20 cellular contexts compared by ENCODE assay signal in genomic region chr13:29464105-29464679, GRCh38.
"Had no signal": no experiment of that assay in that cellular context is flagged by ENCODE, and none has a peak within 500 bp of the region (broad histone marks: within the 10 kb centered on the region; RNA-seq: fewer than 3 reads in every experiment).

No MANE protein-coding gene starts in this region.

- H3K36me3 Mint-ChIP-seq: activated CD4-positive, alpha-beta memory T cell treated with anti-CD3 and anti-CD28 coated beads for 36 hours; mesothelial cell of epicardium; naive thymus-derived CD8-positive, alpha-beta T cell; neural progenitor cell had no signal

- H3K27ac Mint-ChIP-seq: activated CD4-positive, alpha-beta memory T cell treated with anti-CD3 and anti-CD28 coated beads for 36 hours; activated naive CD4-positive, alpha-beta T cell treated with anti-CD3 and anti-CD28 coated beads for 36 hours; activated T-cell treated with anti-CD3 and anti-CD28 coated beads, Interleukin-2, amount 50 U/mL, for 72 hours; mesothelial cell of epicardium; naive thymus-derived CD8-positive, alpha-beta T cell; neural progenitor cell had no signal

- H3K9me3 Mint-ChIP-seq: activated CD4-positive, alpha-beta memory T cell treated with anti-CD3 and anti-CD28 coated beads for 36 hours; activated naive CD4-positive, alpha-beta T cell treated with anti-CD3 and anti-CD28 coated beads for 36 hours; activated T-cell treated with anti-CD3 and anti-CD28 coated beads, Interleukin-2, amount 50 U/mL, for 72 hours; mesothelial cell of epicardium had no signal

- H3K9me3 ChIP-seq: gastroesophageal sphincter, left lung, upper lobe of left lung had no signal

- DNase-seq: activated CD4-positive, alpha-beta memory T cell treated with anti-CD3 and anti-CD28 coated beads for 36 hours; activated CD4-positive, alpha-beta T cell treated with anti-CD3 and anti-CD28 coated beads for 48 hours; activated effector memory CD4-positive, alpha-beta T cell treated with Interleukin-2 at 50 U/mL for 16 hours; activated naive CD4-positive, alpha-beta T cell treated with anti-CD3 and anti-CD28 coated beads for 36 hours; activated T-cell treated with anti-CD3 and anti-CD28 coated beads, Interleukin-2, amount 50 U/mL, for 72 hours; amygdala; head of caudate nucleus; kidney; left lung; mammary epithelial cell; naive thymus-derived CD8-positive, alpha-beta T cell; stimulated activated CD4-positive, alpha-beta T cell treated with anti-CD3 and anti-CD28 coated beads, Interleukin-4, amount 100 ng/mL, for 1 hour; stimulated activated naive CD8-positive, alpha-beta T cell treated with anti-CD3 and anti-CD28 coated beads, Interleukin-15, Interleukin-2, amounts not matched to agents 100 U/mL and 50 U/mL, for 24 hours; T-helper 1 cell; T-helper 9 cell; upper lobe of left lung had no signal

- H3K4me1 ChIP-seq: left lung, neural progenitor cell, upper lobe of left lung had no signal

- H3K27ac ChIP-seq: epithelial cell of prostate, gastroesophageal sphincter, left lung, neural progenitor cell, upper lobe of left lung had no signal

- H3K4me3 Mint-ChIP-seq: activated CD4-positive, alpha-beta memory T cell treated with anti-CD3 and anti-CD28 coated beads for 36 hours; activated naive CD4-positive, alpha-beta T cell treated with anti-CD3 and anti-CD28 coated beads for 36 hours; activated T-cell treated with anti-CD3 and anti-CD28 coated beads, Interleukin-2, amount 50 U/mL, for 72 hours; mesothelial cell of epicardium; naive thymus-derived CD8-positive, alpha-beta T cell; neural progenitor cell had no signal

- H3K4me3 ChIP-seq: gastroesophageal sphincter, left lung, neural progenitor cell, upper lobe of left lung had no signal

- ATAC-seq: activated T-cell treated with anti-CD3 and anti-CD28 coated beads, Interleukin-2, amount 50 U/mL, for 72 hours; gastroesophageal sphincter; left lung; naive thymus-derived CD8-positive, alpha-beta T cell; stimulated activated naive CD8-positive, alpha-beta T cell treated with anti-CD3 and anti-CD28 coated beads, Interleukin-15, Interleukin-2, amounts not matched to agents 100 U/mL and 50 U/mL, for 24 hours had no signal

- H3K27me3 ChIP-seq: gastroesophageal sphincter, left lung, neural progenitor cell, upper lobe of left lung had no signal
